In the genomic region with DNA sequence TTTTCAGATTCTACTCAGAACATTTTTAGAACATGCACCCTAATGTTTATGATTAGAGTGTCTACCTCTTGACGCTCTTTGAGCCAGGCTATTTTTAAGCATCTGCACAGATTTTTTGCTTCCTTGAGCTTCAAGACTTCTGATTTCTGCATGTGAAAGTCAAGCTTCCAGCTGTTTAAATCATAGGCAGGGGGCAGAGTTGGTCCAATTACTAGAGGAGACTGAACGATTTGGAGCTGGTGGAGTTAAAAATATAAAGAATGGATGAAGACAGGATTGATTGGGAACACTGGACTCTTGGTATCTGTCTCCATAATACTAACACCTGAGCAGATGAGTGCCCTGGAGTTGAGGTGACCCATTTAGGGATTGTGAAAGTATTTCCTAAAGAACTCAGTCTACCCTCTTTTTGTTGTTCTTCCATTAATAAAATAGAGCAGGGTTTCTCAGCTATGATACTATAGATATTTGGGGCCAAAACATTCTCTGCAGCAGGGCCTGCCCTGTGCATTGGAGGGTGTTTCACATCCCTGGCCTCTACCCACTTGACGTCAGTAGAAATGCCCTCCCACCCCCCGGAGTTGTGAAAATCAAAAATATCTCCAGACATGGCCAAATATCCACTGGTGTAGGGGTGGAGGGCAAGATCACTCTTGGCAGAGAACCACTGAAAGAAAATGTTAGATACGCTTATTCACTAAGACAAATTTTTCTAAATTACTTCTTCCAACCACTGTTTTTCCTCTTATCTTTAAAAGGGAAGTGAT, we compare ENCODE assay signal across 27 cellular contexts.
A peak's percentile ranks its signal among the peaks of the same experiment; 100 is the strongest.
DNase-seq lines count a peak whose midpoint lies in the region; ATAC-seq and TF ChIP-seq lines count a peak whose summit lies in the region.
"Had no signal": no experiment of that assay in that cellular context is flagged by ENCODE, and none has a peak within 500 bp of the region (broad histone marks: within the 10 kb centered on the region; RNA-seq: fewer than 3 reads in every experiment).

No MANE protein-coding gene starts in this region.

- no peaks in the 10 kb centered on the region for H3K4me1 ChIP-seq in foreskin keratinocyte
- H3K4me1 ChIP-seq: BLaER1 had no signal

- no peaks in the 10 kb centered on the region for H3K36me3 Mint-ChIP-seq in activated CD4-positive, alpha-beta T cell treated with anti-CD3 and anti-CD28 coated beads, Interleukin-2, amount 10 ng/mL, durations not matched to agents 24 days and 14 days (ENCODE audit: low read depth)
- H3K36me3 Mint-ChIP-seq: activated naive CD8-positive, alpha-beta T cell treated with anti-CD3 and anti-CD28 coated beads, Interleukin-2, amount 10 ng/mL, durations not matched to agents 7 days and 5 days; brain; naive thymus-derived CD8-positive, alpha-beta T cell had no signal

- H3K27ac ChIP-seq in foreskin keratinocyte, result no peak overlapping the region
- H3K27ac ChIP-seq: BLaER1, SK-N-MC, WERI-Rb-1 had no signal

- intact Hi-C loops in activated CD4-positive, alpha-beta T cell treated with anti-CD3 and anti-CD28 coated beads, Interleukin-2, amount 10 ng/mL, durations not matched to agents 24 days and 14 days (cut with micrococcal nuclease), result no loop called here

- H3K27me3 Mint-ChIP-seq in activated CD4-positive, alpha-beta T cell treated with anti-CD3 and anti-CD28 coated beads, Interleukin-2, amount 10 ng/mL, durations not matched to agents 24 days and 14 days, result no peaks in the 10 kb centered on the region
- H3K27me3 Mint-ChIP-seq: activated naive CD8-positive, alpha-beta T cell treated with anti-CD3 and anti-CD28 coated beads, Interleukin-2, amount 10 ng/mL, durations not matched to agents 7 days and 5 days; brain had no signal

- H3K4me3 ChIP-seq in cardiac fibroblast (replicated peaks in 1 of 2; ENCODE audit: low read depth in 2 of 2, low read length in 2 of 2), result no peak overlapping the region
- H3K4me3 ChIP-seq: BLaER1, SK-N-MC had no signal

- no peak overlapping the region for H3K4me3 Mint-ChIP-seq in activated CD4-positive, alpha-beta T cell treated with anti-CD3 and anti-CD28 coated beads, Interleukin-2, amount 10 ng/mL, durations not matched to agents 24 days and 14 days
- H3K4me3 Mint-ChIP-seq: activated naive CD8-positive, alpha-beta T cell treated with anti-CD3 and anti-CD28 coated beads, Interleukin-2, amount 10 ng/mL, durations not matched to agents 7 days and 5 days; brain; naive thymus-derived CD8-positive, alpha-beta T cell; T-helper 2 cell treated with Interferon-gamma antibody and Interleukin-4, amounts not matched to agents 5 μg/mL and 100 μg/mL, for 36 hours had no signal

- DNase-seq in NCI-H2171 treated with DMSO at 0.1 percent for 48 hours (lab: John Stamatoyannopoulos, UW), result peak; percentile 2
- no peak for DNase-seq in NCI-H2171 (lab: John Stamatoyannopoulos, UW)
- DNase-seq in cardiac fibroblast (ENCODE audit: low read depth in 2 of 2), result peak; percentile 44 to 74
- DNase-seq in foreskin keratinocyte, result no peak
- DNase-seq in omental fat pad (ENCODE audit: low spot score), result no peak
- DNase-seq in activated CD4-positive, alpha-beta T cell treated with anti-CD3 and anti-CD28 coated beads, Interleukin-2, amount 10 ng/mL, durations not matched to agents 24 days and 14 days, result no peak
- DNase-seq in NCI-H2081 treated with DMSO at 0.1 percent for 48 hours (lab: John Stamatoyannopoulos, UW), result no peak
- no peak for DNase-seq in AML-193 (lab: John Stamatoyannopoulos, UW)
- DNase-seq: activated CD4-positive, alpha-beta T cell treated with anti-CD3 and anti-CD28 coated beads, Interleukin-2, amount 50 U/mL, for 4 hours; activated CD8-positive, alpha-beta memory T cell treated with anti-CD3 and anti-CD28 coated beads, Interleukin-2, amount 50 U/mL, for 4 hours; activated naive CD8-positive, alpha-beta T cell treated with anti-CD3 and anti-CD28 coated beads, Interleukin-2, amount 10 ng/mL, durations not matched to agents 7 days and 5 days; COR-L47; EL; Karpas-422; mesendoderm; naive thymus-derived CD8-positive, alpha-beta T cell; NCI-H1048; NCI-H1930; posterior cingulate gyrus; stimulated activated CD4-positive, alpha-beta T cell treated with anti-CD3 and anti-CD28 coated beads, Interleukin-1b, Interleukin-23, amount 100 ng/mL, for 48 hours; substantia nigra; WERI-Rb-1 had no signal

- no peak for ATAC-seq in foreskin keratinocyte
- peak; percentile 54 for ATAC-seq in omental fat pad (ENCODE audit: low FRiP score)
- ATAC-seq: naive thymus-derived CD8-positive, alpha-beta T cell had no signal

- TF ChIP-seq CTCF in cardiac fibroblast (IDR thresholded peaks at IDR 0.05; ENCODE audit: low read depth, low read length), result no peak
- TF ChIP-seq CTCF in foreskin keratinocyte (conservative IDR thresholded peaks at IDR 0.05), result peak; percentile 39
- no peak for TF ChIP-seq CTCF in omental fat pad (IDR thresholded peaks at IDR 0.05)

- no peaks in the 10 kb centered on the region for H3K4me1 Mint-ChIP-seq in activated CD4-positive, alpha-beta T cell treated with anti-CD3 and anti-CD28 coated beads, Interleukin-2, amount 10 ng/mL, durations not matched to agents 24 days and 14 days
- H3K4me1 Mint-ChIP-seq: brain; naive thymus-derived CD8-positive, alpha-beta T cell had no signal

- no peaks in the 10 kb centered on the region for H3K9me3 Mint-ChIP-seq in activated CD4-positive, alpha-beta T cell treated with anti-CD3 and anti-CD28 coated beads, Interleukin-2, amount 10 ng/mL, durations not matched to agents 24 days and 14 days
- H3K9me3 Mint-ChIP-seq: activated T-helper 2 cell treated with anti-CD3 and anti-CD28 coated beads, Interferon-gamma antibody, Interleukin-2, Interleukin-4, amounts not matched to agents 10 μg/mL and 5 μg/mL and 100 μg/mL, durations not matched to agents 14 hours and 24 hours and 36 hours; naive thymus-derived CD8-positive, alpha-beta T cell; T-helper 2 cell treated with Interferon-gamma antibody and Interleukin-4, amounts not matched to agents 5 μg/mL and 100 μg/mL, for 36 hours had no signal

- no peak overlapping the region for H3K27ac Mint-ChIP-seq in activated CD4-positive, alpha-beta T cell treated with anti-CD3 and anti-CD28 coated beads, Interleukin-2, amount 10 ng/mL, durations not matched to agents 24 days and 14 days
- H3K27ac Mint-ChIP-seq: activated naive CD8-positive, alpha-beta T cell treated with anti-CD3 and anti-CD28 coated beads, Interleukin-2, amount 10 ng/mL, durations not matched to agents 7 days and 5 days; activated T-helper 2 cell treated with anti-CD3 and anti-CD28 coated beads, Interferon-gamma antibody, Interleukin-2, Interleukin-4, amounts not matched to agents 10 μg/mL and 5 μg/mL and 100 μg/mL, durations not matched to agents 14 hours and 24 hours and 36 hours; brain; naive thymus-derived CD8-positive, alpha-beta T cell; T-helper 2 cell treated with Interferon-gamma antibody and Interleukin-4, amounts not matched to agents 5 μg/mL and 100 μg/mL, for 36 hours had no signal

- H3K27me3 ChIP-seq in foreskin keratinocyte, result no peaks in the 10 kb centered on the region
- H3K27me3 ChIP-seq: BLaER1 had no signal

Comparison
In these comparisons a context has a peak if more than half of its experiments do, and no peak if none do; other contexts are left out.
1. DNase-seq: peak in NCI-H2171 treated with DMSO at 0.1 percent for 48 hours (single experiment) and cardiac fibroblast (2 of 2); none in NCI-H2171 (single experiment), foreskin keratinocyte (0 of 2), omental fat pad (single experiment), activated CD4-positive, alpha-beta T cell treated with anti-CD3 and anti-CD28 coated beads, Interleukin-2, amount 10 ng/mL, durations not matched to agents 24 days and 14 days (single experiment), NCI-H2081 treated with DMSO at 0.1 percent for 48 hours (single experiment) and AML-193 (0 of 2).